14 cellular contexts compared by ENCODE assay signal in the genomic region with DNA sequence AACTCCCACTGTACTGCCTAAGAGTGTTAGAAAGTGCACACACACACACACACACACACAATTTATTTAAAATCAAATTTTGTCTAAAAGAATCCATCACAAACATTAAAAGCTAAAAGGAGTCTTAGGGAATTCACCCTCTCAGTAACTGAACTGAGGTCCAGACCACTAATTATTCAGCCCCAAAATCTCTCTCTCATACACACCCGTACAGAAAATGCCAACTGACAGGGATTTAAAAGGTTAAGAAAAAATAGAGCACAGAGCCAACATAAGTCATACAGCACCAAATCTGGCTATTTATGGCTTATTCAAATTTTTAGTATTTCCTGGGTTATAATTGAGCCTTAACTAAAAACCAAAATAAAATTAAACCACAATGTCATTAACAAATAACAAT. TPM values are rescaled to one million over a fixed set of nuclear protein-coding genes. Genes with fewer than 3 reads are reported as not detected.
DNase-seq lines count a peak whose midpoint lies in the region; ATAC-seq and TF ChIP-seq lines count a peak whose summit lies in the region.
"Had no signal": no experiment of that assay in that cellular context is flagged by ENCODE, and none has a peak within 500 bp of the region (broad histone marks: within the 10 kb centered on the region; RNA-seq: fewer than 3 reads in every experiment).

No MANE protein-coding gene starts in this region.

- H3K9ac ChIP-seq in skeletal muscle satellite cell (ENCODE audit: low read depth, low read length) = peak overlapping the region; percentile 71

- H3K4me2 ChIP-seq in skeletal muscle satellite cell (ENCODE audit: low read length) = peak overlapping the region; percentile 62

- H3K27me3 ChIP-seq in skeletal muscle satellite cell (ENCODE audit: control insufficient read depth, insufficient read depth, low read length) = no peaks in the 10 kb centered on the region

- H3K27ac Mint-ChIP-seq in chondrocyte (ENCODE audit: unreplicated experiment) = peak overlapping the region; percentile 78
- H3K27ac Mint-ChIP-seq: activated CD4-positive, alpha-beta T cell treated with anti-CD3 and anti-CD28 coated beads for 36 hours; activated naive CD8-positive, alpha-beta T cell; activated T-helper 1 cell treated with anti-CD3 and anti-CD28 coated beads, Interleukin-12 subunit alpha, Interleukin-12 subunit beta, Interleukin-2, Interleukin-4 antibody, amounts not matched to agents 30 ng/mL and 10 ng/mL and 1 ng/mL, durations not matched to agents 14 hours and 24 hours and 36 hours had no signal

- no peaks in the 10 kb centered on the region for H3K9me3 ChIP-seq in skeletal muscle satellite cell (replicated peaks; ENCODE audit: low read length)

- no peaks in the 10 kb centered on the region for H3K27me3 Mint-ChIP-seq in chondrocyte (ENCODE audit: low read depth)
- H3K27me3 Mint-ChIP-seq: activated CD4-positive, alpha-beta T cell treated with anti-CD3 and anti-CD28 coated beads for 36 hours; activated naive CD8-positive, alpha-beta T cell; IgD-negative memory B cell had no signal

- peaks cover 2% of the 10 kb centered on the region for H3K36me3 ChIP-seq in skeletal muscle satellite cell (ENCODE audit: insufficient read depth, low read length)

- no peaks in the 10 kb centered on the region for H3K9me3 Mint-ChIP-seq in chondrocyte (ENCODE audit: low read depth)
- H3K9me3 Mint-ChIP-seq: activated T-helper 1 cell treated with anti-CD3 and anti-CD28 coated beads, Interleukin-12 subunit alpha, Interleukin-12 subunit beta, Interleukin-2, Interleukin-4 antibody, amounts not matched to agents 30 ng/mL and 10 ng/mL and 1 ng/mL, durations not matched to agents 14 hours and 24 hours and 36 hours had no signal

- H3K4me1 Mint-ChIP-seq in chondrocyte (ENCODE audit: low read depth) = peaks cover 53% of the 10 kb centered on the region

- no peak for TF ChIP-seq CTCF in chondrocyte (IDR thresholded peaks at IDR 0.05)

- DNase-seq in chondrocyte (ENCODE audit: low spot score) (no peak), DMS53 (lab: John Stamatoyannopoulos, UW) (no peak), NCI-H2196 (lab: John Stamatoyannopoulos, UW; ENCODE audit: unreplicated experiment) (no peak), NCI-H1694 treated with DMSO at 0.1 percent for 48 hours (lab: John Stamatoyannopoulos, UW) (no peak)
- DNase-seq: activated CD4-positive, alpha-beta T cell treated with anti-CD3 and anti-CD28 coated beads for 36 hours; DND-41; erythroblast; NCI-H2081 had no signal

- no peaks in the 10 kb centered on the region for H3K36me3 Mint-ChIP-seq in chondrocyte (ENCODE audit: low read depth)

- peak overlapping the region; percentile 36 for H3K4me3 ChIP-seq in skeletal muscle satellite cell (ENCODE audit: low read length)

- peak overlapping the region; percentile 0 for H3K4me3 Mint-ChIP-seq in chondrocyte (ENCODE audit: unreplicated experiment)
- H3K4me3 Mint-ChIP-seq: activated CD4-positive, alpha-beta T cell treated with anti-CD3 and anti-CD28 coated beads for 36 hours; activated naive CD8-positive, alpha-beta T cell; activated T-helper 1 cell treated with anti-CD3 and anti-CD28 coated beads, Interleukin-12 subunit alpha, Interleukin-12 subunit beta, Interleukin-2, Interleukin-4 antibody, amounts not matched to agents 30 ng/mL and 10 ng/mL and 1 ng/mL, durations not matched to agents 14 hours and 24 hours and 36 hours; IgD-negative memory B cell had no signal

- peak; percentile 62 for ATAC-seq in GM18868 (IDR thresholded peaks at IDR 0.05; ENCODE audit: unreplicated experiment)
- ATAC-seq in HG02852 (IDR thresholded peaks at IDR 0.05; ENCODE audit: unreplicated experiment) = peak; percentile 46
- ATAC-seq: activated CD4-positive, alpha-beta T cell treated with anti-CD3 and anti-CD28 coated beads for 36 hours had no signal

- peaks cover 49% of the 10 kb centered on the region for H3K4me1 ChIP-seq in skeletal muscle satellite cell (ENCODE audit: control insufficient read depth, insufficient read depth, low read length)

RNA-seq across cellular contexts. Expression of a gene that starts 20.7 kb away (rescaled TPM):
- 53.8 to 68.4 TPM (median 55.0 TPM) in 3 replicates for total RNA-seq in chondrocyte
- 196 and 258 TPM in 2 replicates for total RNA-seq in skeletal muscle satellite cell (2012; rRNA removed)
